In the genomic region with DNA sequence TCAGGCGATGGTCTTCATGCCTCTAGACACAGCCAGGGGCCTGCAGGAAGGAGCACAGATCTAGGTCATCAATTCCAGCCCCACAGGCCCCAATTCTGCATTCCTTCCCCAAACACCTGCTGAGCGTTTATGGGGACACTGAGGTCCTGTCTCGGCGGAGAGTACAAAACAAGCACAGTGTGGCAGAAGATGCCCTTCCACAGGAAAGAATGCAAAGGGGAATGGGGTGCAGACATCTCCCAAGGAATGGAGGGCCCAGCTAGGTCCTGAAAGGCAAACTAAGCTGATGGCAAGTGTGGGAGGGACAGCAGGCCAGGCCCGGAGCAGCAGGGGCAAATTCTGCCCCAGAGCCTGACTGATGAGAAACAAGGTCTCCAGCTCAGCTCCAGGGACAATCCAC, we compare ENCODE assay signal across 12 cellular contexts. TPM values are rescaled to one million over a fixed set of nuclear protein-coding genes. Genes with fewer than 3 reads are reported as not detected.
DNase-seq lines count a peak whose midpoint lies in the region; ATAC-seq and TF ChIP-seq lines count a peak whose summit lies in the region.
"Had no signal": no experiment of that assay in that cellular context is flagged by ENCODE, and none has a peak within 500 bp of the region (broad histone marks: within the 10 kb centered on the region; RNA-seq: fewer than 3 reads in every experiment).

No MANE protein-coding gene starts in this region.

- no peak for ATAC-seq in HG03571 (IDR thresholded peaks at IDR 0.05; ENCODE audit: unreplicated experiment)

- TF ChIP-seq CTCF in HL-60 (IDR thresholded peaks at IDR 0.05; ENCODE audit: insufficient read depth, low read length), result no peak
- TF ChIP-seq CTCF in coronary artery (IDR thresholded peaks at IDR 0.05), result no peak
- no peak for TF ChIP-seq CTCF in vagina (IDR thresholded peaks at IDR 0.05)

- no peaks in the 10 kb centered on the region for H3K4me1 Mint-ChIP-seq in activated T-helper 1 cell treated with anti-CD3 and anti-CD28 coated beads, Interleukin-12 subunit alpha, Interleukin-12 subunit beta, Interleukin-2, Interleukin-4 antibody, amounts not matched to agents 30 ng/mL and 10 ng/mL and 1 ng/mL, durations not matched to agents 14 hours and 24 hours and 36 hours (ENCODE audit: low read depth)
- H3K4me1 Mint-ChIP-seq: B cell; CD8-positive, alpha-beta memory T cell had no signal

- no peak overlapping the region for H3K4me3 Mint-ChIP-seq in activated T-helper 1 cell treated with anti-CD3 and anti-CD28 coated beads, Interleukin-12 subunit alpha, Interleukin-12 subunit beta, Interleukin-2, Interleukin-4 antibody, amounts not matched to agents 30 ng/mL and 10 ng/mL and 1 ng/mL, durations not matched to agents 14 hours and 24 hours and 36 hours
- H3K4me3 Mint-ChIP-seq: B cell; CD8-positive, alpha-beta memory T cell had no signal

- peaks cover 17% of the 10 kb centered on the region for H3K27me3 Mint-ChIP-seq in activated T-helper 1 cell treated with anti-CD3 and anti-CD28 coated beads, Interleukin-12 subunit alpha, Interleukin-12 subunit beta, Interleukin-2, Interleukin-4 antibody, amounts not matched to agents 30 ng/mL and 10 ng/mL and 1 ng/mL, durations not matched to agents 14 hours and 24 hours and 36 hours (ENCODE audit: insufficient read depth)

- peak overlapping the region; percentile 11; the same call in 1 of the 2 replicates for H3K27ac ChIP-seq in HL-60 (replicated peaks)
- no peak overlapping the region for H3K27ac ChIP-seq in coronary artery
- no peak overlapping the region for H3K27ac ChIP-seq in vagina

- no peak overlapping the region for H3K27ac Mint-ChIP-seq in activated T-helper 1 cell treated with anti-CD3 and anti-CD28 coated beads, Interleukin-12 subunit alpha, Interleukin-12 subunit beta, Interleukin-2, Interleukin-4 antibody, amounts not matched to agents 30 ng/mL and 10 ng/mL and 1 ng/mL, durations not matched to agents 14 hours and 24 hours and 36 hours
- H3K27ac Mint-ChIP-seq: B cell had no signal

- H3K27me3 ChIP-seq in HL-60 (ENCODE audit: insufficient read depth, poor library complexity, severe bottlenecking) (no peaks in the 10 kb centered on the region), vagina (no peaks in the 10 kb centered on the region)

- H3K4me1 ChIP-seq in vagina, result no peaks in the 10 kb centered on the region

- DNase-seq in HL-60 (ENCODE audit: low read depth in 1 of 2, low spot score in 1 of 2), result no peak
- DNase-seq in coronary artery (ENCODE audit: low spot score), result peak; percentile 41
- DNase-seq in islet precursor cell, result peak; percentile 34
- peak; percentile 56 to 91 for DNase-seq in vagina (ENCODE audit: extremely low spot score in 2 of 2)
- DNase-seq in activated T-helper 1 cell treated with anti-CD3 and anti-CD28 coated beads, Interleukin-12 subunit alpha, Interleukin-12 subunit beta, Interleukin-2, Interleukin-4 antibody, amounts not matched to agents 30 ng/mL and 10 ng/mL and 1 ng/mL, durations not matched to agents 14 hours and 24 hours and 36 hours (ENCODE audit: low spot score), result no peak
- no peak for DNase-seq in GM19238 (ENCODE audit: insufficient read length, low spot score)
- DNase-seq: CD8-positive, alpha-beta memory T cell; DMS53; GF-D8 had no signal

- no peaks in the 10 kb centered on the region for H3K36me3 Mint-ChIP-seq in activated T-helper 1 cell treated with anti-CD3 and anti-CD28 coated beads, Interleukin-12 subunit alpha, Interleukin-12 subunit beta, Interleukin-2, Interleukin-4 antibody, amounts not matched to agents 30 ng/mL and 10 ng/mL and 1 ng/mL, durations not matched to agents 14 hours and 24 hours and 36 hours (ENCODE audit: low read depth)
- H3K36me3 Mint-ChIP-seq: CD8-positive, alpha-beta memory T cell had no signal

- no peaks in the 10 kb centered on the region for H3K9me3 Mint-ChIP-seq in activated T-helper 1 cell treated with anti-CD3 and anti-CD28 coated beads, Interleukin-12 subunit alpha, Interleukin-12 subunit beta, Interleukin-2, Interleukin-4 antibody, amounts not matched to agents 30 ng/mL and 10 ng/mL and 1 ng/mL, durations not matched to agents 14 hours and 24 hours and 36 hours
- H3K9me3 Mint-ChIP-seq: CD8-positive, alpha-beta memory T cell had no signal

- H3K4me3 ChIP-seq in HL-60 (replicated peaks; ENCODE audit: insufficient read depth, low read length) (no peak overlapping the region), coronary artery (no peak overlapping the region), vagina (no peak overlapping the region)
- H3K4me3 ChIP-seq: K562 had no signal

- no peaks in the 10 kb centered on the region for H3K9me3 ChIP-seq in vagina

- TF ChIP-seq POLR2A in vagina (IDR thresholded peaks at IDR 0.05), result no peak

- H3K36me3 ChIP-seq in vagina, result no peaks in the 10 kb centered on the region

- intact Hi-C loops in vagina (cut with DNase I), result no loop called here
- intact Hi-C loops in activated T-helper 1 cell treated with anti-CD3 and anti-CD28 coated beads, Interleukin-12 subunit alpha, Interleukin-12 subunit beta, Interleukin-2, Interleukin-4 antibody, amounts not matched to agents 30 ng/mL and 10 ng/mL and 1 ng/mL, durations not matched to agents 14 hours and 24 hours and 36 hours (cut with micrococcal nuclease), result no loop called here

RNA-seq across cellular contexts. Expression of a gene that starts 3.5 kb away (rescaled TPM):
- total RNA-seq in vagina, result 1,155 TPM
- total RNA-seq in activated T-helper 1 cell treated with anti-CD3 and anti-CD28 coated beads, Interleukin-12 subunit alpha, Interleukin-12 subunit beta, Interleukin-2, Interleukin-4 antibody, amounts not matched to agents 30 ng/mL and 10 ng/mL and 1 ng/mL, durations not matched to agents 14 hours and 24 hours and 36 hours, result not detected in 2 replicates
- total RNA-seq: CD8-positive, alpha-beta memory T cell had no signal

RNA-seq across cellular contexts. Expression of a gene that starts 19.0 kb away (rescaled TPM):
- total RNA-seq in vagina, result 4.2 TPM
- not detected in 2 replicates for total RNA-seq in activated T-helper 1 cell treated with anti-CD3 and anti-CD28 coated beads, Interleukin-12 subunit alpha, Interleukin-12 subunit beta, Interleukin-2, Interleukin-4 antibody, amounts not matched to agents 30 ng/mL and 10 ng/mL and 1 ng/mL, durations not matched to agents 14 hours and 24 hours and 36 hours
- total RNA-seq: B cell; CD8-positive, alpha-beta memory T cell; K562 had no signal

RNA-seq across cellular contexts. Expression of a gene that starts 21.9 kb away (rescaled TPM):
- not detected for total RNA-seq in vagina
- total RNA-seq in activated T-helper 1 cell treated with anti-CD3 and anti-CD28 coated beads, Interleukin-12 subunit alpha, Interleukin-12 subunit beta, Interleukin-2, Interleukin-4 antibody, amounts not matched to agents 30 ng/mL and 10 ng/mL and 1 ng/mL, durations not matched to agents 14 hours and 24 hours and 36 hours, result not detected in 2 replicates
- total RNA-seq: B cell; CD8-positive, alpha-beta memory T cell; K562 had no signal

RNA-seq across cellular contexts. Expression of a gene that starts 36.7 kb away (rescaled TPM):
- 4,658 TPM for total RNA-seq in vagina
- total RNA-seq in activated T-helper 1 cell treated with anti-CD3 and anti-CD28 coated beads, Interleukin-12 subunit alpha, Interleukin-12 subunit beta, Interleukin-2, Interleukin-4 antibody, amounts not matched to agents 30 ng/mL and 10 ng/mL and 1 ng/mL, durations not matched to agents 14 hours and 24 hours and 36 hours, result not detected in 2 replicates

RNA-seq across cellular contexts. Expression of a gene that starts 45.8 kb away (rescaled TPM):
- 3.9 TPM for total RNA-seq in vagina
- not detected in 2 replicates for total RNA-seq in activated T-helper 1 cell treated with anti-CD3 and anti-CD28 coated beads, Interleukin-12 subunit alpha, Interleukin-12 subunit beta, Interleukin-2, Interleukin-4 antibody, amounts not matched to agents 30 ng/mL and 10 ng/mL and 1 ng/mL, durations not matched to agents 14 hours and 24 hours and 36 hours
- total RNA-seq: B cell; CD8-positive, alpha-beta memory T cell had no signal

Comparison
In these comparisons a context has a peak if more than half of its experiments do, and no peak if none do; other contexts are left out.
1. DNase-seq: peak in coronary artery (single experiment), islet precursor cell (single experiment) and vagina (2 of 2); none in HL-60 (0 of 2), activated T-helper 1 cell treated with anti-CD3 and anti-CD28 coated beads, Interleukin-12 subunit alpha, Interleukin-12 subunit beta, Interleukin-2, Interleukin-4 antibody, amounts not matched to agents 30 ng/mL and 10 ng/mL and 1 ng/mL, durations not matched to agents 14 hours and 24 hours and 36 hours (single experiment) and GM19238 (single experiment).
2. RNA of a gene that starts 3.5 kb away (total RNA-seq): 1,155 TPM in vagina (single experiment); not detected in activated T-helper 1 cell treated with anti-CD3 and anti-CD28 coated beads, Interleukin-12 subunit alpha, Interleukin-12 subunit beta, Interleukin-2, Interleukin-4 antibody, amounts not matched to agents 30 ng/mL and 10 ng/mL and 1 ng/mL, durations not matched to agents 14 hours and 24 hours and 36 hours; every median in the first group is over 1,000 times any median in the second.